Comparison of ENCODE assay signal across 8 cellular contexts in genomic region chr18:77101410-77102245, GRCh38. TPM values are rescaled to one million over a fixed set of nuclear protein-coding genes. Genes with fewer than 3 reads are reported as not detected.
A peak's percentile ranks its signal among the peaks of the same experiment; 100 is the strongest.
DNase-seq lines count a peak whose midpoint lies in the region; ATAC-seq and TF ChIP-seq lines count a peak whose summit lies in the region.

No MANE protein-coding gene starts in this region.

- H3K27ac Mint-ChIP-seq in stimulated activated naive CD8-positive, alpha-beta T cell treated with anti-CD3 and anti-CD28 coated beads, Interleukin-15, Interleukin-2, amounts not matched to agents 100 ng/mL and 50 ng/mL, for 24 hours = peak overlapping the region; percentile 98
- H3K27ac Mint-ChIP-seq in endothelial cell (ENCODE audit: unreplicated experiment) = no peak overlapping the region

- no peak overlapping the region for H3K23ac ChIP-seq in mesendoderm (ENCODE audit: low read length)

- H2BK120ac ChIP-seq in mesendoderm (ENCODE audit: low read depth, low read length) = no peak overlapping the region

- peak overlapping the region; percentile 27 for H3K56ac ChIP-seq in mesendoderm (ENCODE audit: low read length)

- H3K4ac ChIP-seq in mesendoderm (ENCODE audit: low read depth, low read length) = no peak overlapping the region

- peaks cover 66% of the 10 kb centered on the region for H3K36me3 Mint-ChIP-seq in stimulated activated naive CD8-positive, alpha-beta T cell treated with anti-CD3 and anti-CD28 coated beads, Interleukin-15, Interleukin-2, amounts not matched to agents 100 ng/mL and 50 ng/mL, for 24 hours (ENCODE audit: low read depth)
- H3K36me3 Mint-ChIP-seq in endothelial cell (ENCODE audit: low read depth, unreplicated experiment) = no peaks in the 10 kb centered on the region

- no peaks in the 10 kb centered on the region for H3K79me2 ChIP-seq in mesendoderm (ENCODE audit: control insufficient read depth, insufficient read depth, low read length)

- H2AK5ac ChIP-seq in mesendoderm (ENCODE audit: low read length) = no peak overlapping the region

- TF ChIP-seq CTCF in BJ (IDR thresholded peaks at IDR 0.05; ENCODE audit: insufficient read depth, low read depth, low read length) (no peak), choroid plexus epithelial cell (conservative IDR thresholded peaks at IDR 0.05; ENCODE audit: low read depth, low read length) (peak; percentile 10), endothelial cell (IDR thresholded peaks at IDR 0.05; ENCODE audit: unreplicated experiment) (no peak)

- peak overlapping the region; percentile 12 for H2BK5ac ChIP-seq in mesendoderm (ENCODE audit: low read length)

- peaks cover 22% of the 10 kb centered on the region for H3K4me1 ChIP-seq in mesendoderm (ENCODE audit: control insufficient read depth, low read depth, low read length)

- H4K5ac ChIP-seq in mesendoderm (ENCODE audit: low read length) = no peak overlapping the region

- H3K9me3 Mint-ChIP-seq in stimulated activated naive CD8-positive, alpha-beta T cell treated with anti-CD3 and anti-CD28 coated beads, Interleukin-15, Interleukin-2, amounts not matched to agents 100 ng/mL and 50 ng/mL, for 24 hours = no peaks in the 10 kb centered on the region
- no peaks in the 10 kb centered on the region for H3K9me3 Mint-ChIP-seq in endothelial cell (ENCODE audit: unreplicated experiment)

- H3K4me1 Mint-ChIP-seq in stimulated activated naive CD8-positive, alpha-beta T cell treated with anti-CD3 and anti-CD28 coated beads, Interleukin-15, Interleukin-2, amounts not matched to agents 100 ng/mL and 50 ng/mL, for 24 hours (ENCODE audit: low read depth) = peaks cover 97% of the 10 kb centered on the region
- H3K4me1 Mint-ChIP-seq in endothelial cell (ENCODE audit: unreplicated experiment) = peaks cover 69% of the 10 kb centered on the region

- DNase-seq in BJ (ENCODE audit: low read depth) (peak; percentile 87), T-helper 2 cell (peak in 3 of 5 experiments; percentile 27 to 66 (median 52)), choroid plexus epithelial cell (ENCODE audit: low read depth) (peak; percentile 97), mesendoderm (peak; percentile 97), endothelial cell (ENCODE audit: low spot score) (no peak)

- no peaks in the 10 kb centered on the region for H3K27me3 Mint-ChIP-seq in stimulated activated naive CD8-positive, alpha-beta T cell treated with anti-CD3 and anti-CD28 coated beads, Interleukin-15, Interleukin-2, amounts not matched to agents 100 ng/mL and 50 ng/mL, for 24 hours
- H3K27me3 Mint-ChIP-seq in endothelial cell (ENCODE audit: unreplicated experiment) = no peaks in the 10 kb centered on the region

- no CpG with 5 or more reads among the region's 16 CpGs for WGBS in mesendoderm (ENCODE audit: extremely low coverage, insufficient coverage, low lambda C conversion rate)

- H3K79me1 ChIP-seq in mesendoderm (ENCODE audit: low read length) = no peaks in the 10 kb centered on the region

- ATAC-seq in GM19438 (IDR thresholded peaks at IDR 0.05; ENCODE audit: low read depth, unreplicated experiment) = peak; percentile 20
- ATAC-seq in HG03460 (IDR thresholded peaks at IDR 0.05; ENCODE audit: unreplicated experiment) = peak; percentile 44

- peak overlapping the region; percentile 73 for H3K27ac ChIP-seq in mesendoderm (ENCODE audit: low read depth, low read length)

- H3K18ac ChIP-seq in mesendoderm (ENCODE audit: low read length) = peak overlapping the region; percentile 22

- H2BK15ac ChIP-seq in mesendoderm (replicated peaks; ENCODE audit: low read depth) = no peak overlapping the region

- H3K36me3 ChIP-seq in BJ (ENCODE audit: control insufficient read depth, insufficient read depth, low read length) (no peaks in the 10 kb centered on the region), mesendoderm (ENCODE audit: control insufficient read depth, insufficient read depth, low read length) (no peaks in the 10 kb centered on the region)

- H3K27me3 ChIP-seq in BJ (ENCODE audit: control insufficient read depth, insufficient read depth, low read length) (no peaks in the 10 kb centered on the region), mesendoderm (ENCODE audit: insufficient read depth, low read length, poor library complexity) (no peaks in the 10 kb centered on the region)

- no peak overlapping the region for H3K4me2 ChIP-seq in mesendoderm (ENCODE audit: low read length)

- peak overlapping the region; percentile 10 for H3K9ac ChIP-seq in mesendoderm (ENCODE audit: low read length)

- H4K8ac ChIP-seq in mesendoderm (ENCODE audit: low read depth, low read length) = no peak overlapping the region

- H3K4me3 ChIP-seq in BJ (ENCODE audit: low read depth, low read length) (no peak overlapping the region), choroid plexus epithelial cell (ENCODE audit: low read depth, low read length) (peak overlapping the region; percentile 20), mesendoderm (ENCODE audit: low read length) (no peak overlapping the region)

- CTCF ChIA-PET in BJ (lab: Yijun Ruan, JAX) = interaction anchor here (1.0 to 1.7 kb wide), 4 partner anchors 16 to 110 kb away, joined by 3 to 5 read pairs (median 4); no protein-coding TSS in a partner anchor

- peak overlapping the region; percentile 78 for H3K4me3 Mint-ChIP-seq in stimulated activated naive CD8-positive, alpha-beta T cell treated with anti-CD3 and anti-CD28 coated beads, Interleukin-15, Interleukin-2, amounts not matched to agents 100 ng/mL and 50 ng/mL, for 24 hours
- H3K4me3 Mint-ChIP-seq in endothelial cell (ENCODE audit: unreplicated experiment) = no peak overlapping the region

- POLR2A ChIA-PET in BJ (lab: Charles Lee) = interaction anchor here (1.1 to 1.3 kb wide), 2 partner anchors 16 to 36 kb away, joined by 3 to 4 read pairs; no protein-coding TSS in a partner anchor

RNA-seq across cellular contexts. Expression of gene MBP, which starts 31.0 kb away (rescaled TPM):
- polyA plus RNA-seq in BJ (2011; rRNA removed) = 2.1 and 2.3 TPM in 2 replicates
- polyA minus RNA-seq in BJ (2011; rRNA and poly(A)+ RNA removed) = 2.2 and 4.5 TPM in 2 replicates
- polyA plus RNA-seq in mesendoderm (2013, experiment 1 of 2) = 5.9 TPM
- 6.3 TPM for polyA plus RNA-seq in mesendoderm (2013, experiment 2 of 2)
- 9.7 TPM for total RNA-seq in endothelial cell (ENCODE audit: unreplicated experiment)
